1 cellular context compared by ENCODE assay signal in genomic region chr7:44982535-44982923, GRCh38.
A peak's percentile ranks its signal among the peaks of the same experiment; 100 is the strongest.
TF ChIP-seq lines count a peak whose summit lies in the region.

No MANE protein-coding gene starts in this region.

TF ChIP-seq in GM12878, 131 proteins besides CTCF, POLR2A, EP300 and RAD21:
- TF ChIP-seq TBL1XR1 (IDR thresholded peaks at IDR 0.05; ENCODE audit: low read depth, low read length): no peak
- 0 out of 2 replicates have a peak, but pooled peaks have one; percentile 13 for TF ChIP-seq PAX5 (IDR thresholded peaks at IDR 0.05; ENCODE audit: borderline replicate concordance, low read depth, low read length)
- TF ChIP-seq HDAC2 (IDR thresholded peaks at IDR 0.05): no peak
- TF ChIP-seq ATF3 (IDR thresholded peaks at IDR 0.05; ENCODE audit: borderline replicate concordance, extremely low read depth, low read depth, low read length): no peak
- TF ChIP-seq POLR2AphosphoS5 (IDR thresholded peaks at IDR 0.05; ENCODE audit: low read length): peak; percentile 53; the same call in 1 of the 2 replicates
